1 cellular context compared by ENCODE assay signal in the genomic region with DNA sequence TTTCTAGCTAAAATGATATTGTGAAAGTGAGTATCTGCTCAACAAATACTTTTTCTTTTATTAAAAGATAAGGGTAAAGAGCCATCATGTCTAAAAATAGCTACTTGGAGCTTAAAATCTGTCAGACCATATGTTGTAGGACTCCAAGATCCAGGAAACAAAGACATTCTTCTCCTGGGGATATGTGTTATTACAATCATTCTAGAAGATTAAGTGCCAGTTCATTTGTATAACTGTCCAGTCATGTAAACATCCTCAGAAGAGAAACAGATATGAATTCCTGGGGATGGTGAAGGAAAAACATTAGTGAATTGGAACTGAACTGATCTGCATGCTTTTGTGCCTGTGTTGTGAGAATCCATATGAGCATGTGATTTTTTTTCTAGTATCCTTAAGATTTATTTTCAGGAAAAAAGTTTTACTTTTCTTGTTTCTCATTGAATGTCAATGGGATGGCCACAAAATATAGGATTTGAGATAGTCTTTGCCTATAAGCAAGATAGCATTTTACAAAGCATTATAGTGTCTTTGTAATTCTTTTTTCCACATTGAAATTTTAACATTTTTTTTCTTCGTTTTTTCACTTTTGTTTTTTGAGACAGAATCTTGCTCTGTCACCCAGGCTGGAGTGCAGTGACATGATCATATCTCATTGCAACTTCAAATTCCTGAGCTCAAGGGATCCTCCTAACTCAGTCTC.
A peak's percentile ranks its signal among the peaks of the same experiment; 100 is the strongest.
TF ChIP-seq lines count a peak whose summit lies in the region.

No MANE protein-coding gene starts in this region.

TF ChIP-seq in K562, 482 proteins besides CTCF, POLR2A, EP300 and RAD21 (continued from another document):
- TF ChIP-seq, protein P1, sequence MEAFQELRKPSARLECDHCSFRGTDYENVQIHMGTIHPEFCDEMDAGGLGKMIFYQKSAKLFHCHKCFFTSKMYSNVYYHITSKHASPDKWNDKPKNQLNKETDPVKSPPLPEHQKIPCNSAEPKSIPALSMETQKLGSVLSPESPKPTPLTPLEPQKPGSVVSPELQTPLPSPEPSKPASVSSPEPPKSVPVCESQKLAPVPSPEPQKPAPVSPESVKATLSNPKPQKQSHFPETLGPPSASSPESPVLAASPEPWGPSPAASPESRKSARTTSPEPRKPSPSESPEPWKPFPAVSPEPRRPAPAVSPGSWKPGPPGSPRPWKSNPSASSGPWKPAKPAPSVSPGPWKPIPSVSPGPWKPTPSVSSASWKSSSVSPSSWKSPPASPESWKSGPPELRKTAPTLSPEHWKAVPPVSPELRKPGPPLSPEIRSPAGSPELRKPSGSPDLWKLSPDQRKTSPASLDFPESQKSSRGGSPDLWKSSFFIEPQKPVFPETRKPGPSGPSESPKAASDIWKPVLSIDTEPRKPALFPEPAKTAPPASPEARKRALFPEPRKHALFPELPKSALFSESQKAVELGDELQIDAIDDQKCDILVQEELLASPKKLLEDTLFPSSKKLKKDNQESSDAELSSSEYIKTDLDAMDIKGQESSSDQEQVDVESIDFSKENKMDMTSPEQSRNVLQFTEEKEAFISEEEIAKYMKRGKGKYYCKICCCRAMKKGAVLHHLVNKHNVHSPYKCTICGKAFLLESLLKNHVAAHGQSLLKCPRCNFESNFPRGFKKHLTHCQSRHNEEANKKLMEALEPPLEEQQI (IDR thresholded peaks at IDR 0.05): no peak
- TF ChIP-seq ZKSCAN3 (CRISPR knock-in tag; IDR thresholded peaks at IDR 0.05) (no peak), MAFK (IDR thresholded peaks at IDR 0.05; ENCODE audit: low read length) (peak; percentile 42; the same call in 1 of the 2 replicates), ZBTB17 (CRISPR knock-in tag; IDR thresholded peaks at IDR 0.05) (no peak), KHSRP (IDR thresholded peaks at IDR 0.05) (no peak), ZNF253 (CRISPR knock-in tag; conservative IDR thresholded peaks at IDR 0.05) (no peak), JUND (IDR thresholded peaks at IDR 0.05; ENCODE audit: borderline replicate concordance, low read depth, low read length) (no peak), JUND (tag; IDR thresholded peaks at IDR 0.05; ENCODE audit: borderline replicate concordance, low read depth, low read length) (0 out of 3 replicates have a peak, but pooled peaks have one; percentile 3), ZNF133 (CRISPR knock-in tag; IDR thresholded peaks at IDR 0.05) (no peak), ETV5 (CRISPR knock-in tag; IDR thresholded peaks at IDR 0.05; ENCODE audit: low read depth) (no peak), TEAD4 (IDR thresholded peaks at IDR 0.05; ENCODE audit: low read length) (peak; percentile 68), TEAD4 (CRISPR knock-in tag; IDR thresholded peaks at IDR 0.05; ENCODE audit: borderline replicate concordance) (no peak), ZBED1 (IDR thresholded peaks at IDR 0.05) (no peak), ZNF785 (CRISPR knock-in tag; IDR thresholded peaks at IDR 0.05) (no peak), LARP7 (IDR thresholded peaks at IDR 0.05) (no peak; the same call in 1 of the 2 replicates), FOXJ2 (tag; IDR thresholded peaks at IDR 0.05) (peak; percentile 35; the same call in 1 of the 2 replicates), ATF3 (IDR thresholded peaks at IDR 0.05) (no peak), ATF3 (CRISPR knock-in tag; conservative IDR thresholded peaks at IDR 0.05) (no peak), ZNF354B (CRISPR knock-in tag; IDR thresholded peaks at IDR 0.05) (no peak), ZNF280A (IDR thresholded peaks at IDR 0.05; ENCODE audit: low read depth, partially characterized antibody) (no peak), ZBTB26 (CRISPR knock-in tag; IDR thresholded peaks at IDR 0.05) (no peak), TEAD2 (tag; IDR thresholded peaks at IDR 0.05) (0 out of 2 replicates have a peak, but pooled peaks have one; percentile 47), STAG1 (CRISPR knock-in tag; IDR thresholded peaks at IDR 0.05; ENCODE audit: borderline replicate concordance) (no peak), L3MBTL2 (IDR thresholded peaks at IDR 0.05) (no peak)
- TF ChIP-seq, protein P2, sequence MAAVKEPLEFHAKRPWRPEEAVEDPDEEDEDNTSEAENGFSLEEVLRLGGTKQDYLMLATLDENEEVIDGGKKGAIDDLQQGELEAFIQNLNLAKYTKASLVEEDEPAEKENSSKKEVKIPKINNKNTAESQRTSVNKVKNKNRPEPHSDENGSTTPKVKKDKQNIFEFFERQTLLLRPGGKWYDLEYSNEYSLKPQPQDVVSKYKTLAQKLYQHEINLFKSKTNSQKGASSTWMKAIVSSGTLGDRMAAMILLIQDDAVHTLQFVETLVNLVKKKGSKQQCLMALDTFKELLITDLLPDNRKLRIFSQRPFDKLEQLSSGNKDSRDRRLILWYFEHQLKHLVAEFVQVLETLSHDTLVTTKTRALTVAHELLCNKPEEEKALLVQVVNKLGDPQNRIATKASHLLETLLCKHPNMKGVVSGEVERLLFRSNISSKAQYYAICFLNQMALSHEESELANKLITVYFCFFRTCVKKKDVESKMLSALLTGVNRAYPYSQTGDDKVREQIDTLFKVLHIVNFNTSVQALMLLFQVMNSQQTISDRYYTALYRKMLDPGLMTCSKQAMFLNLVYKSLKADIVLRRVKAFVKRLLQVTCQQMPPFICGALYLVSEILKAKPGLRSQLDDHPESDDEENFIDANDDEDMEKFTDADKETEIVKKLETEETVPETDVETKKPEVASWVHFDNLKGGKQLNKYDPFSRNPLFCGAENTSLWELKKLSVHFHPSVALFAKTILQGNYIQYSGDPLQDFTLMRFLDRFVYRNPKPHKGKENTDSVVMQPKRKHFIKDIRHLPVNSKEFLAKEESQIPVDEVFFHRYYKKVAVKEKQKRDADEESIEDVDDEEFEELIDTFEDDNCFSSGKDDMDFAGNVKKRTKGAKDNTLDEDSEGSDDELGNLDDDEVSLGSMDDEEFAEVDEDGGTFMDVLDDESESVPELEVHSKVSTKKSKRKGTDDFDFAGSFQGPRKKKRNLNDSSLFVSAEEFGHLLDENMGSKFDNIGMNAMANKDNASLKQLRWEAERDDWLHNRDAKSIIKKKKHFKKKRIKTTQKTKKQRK (IDR thresholded peaks at IDR 0.05; ENCODE audit: borderline replicate concordance, low read depth, low read length): no peak
- TF ChIP-seq, protein P3, sequence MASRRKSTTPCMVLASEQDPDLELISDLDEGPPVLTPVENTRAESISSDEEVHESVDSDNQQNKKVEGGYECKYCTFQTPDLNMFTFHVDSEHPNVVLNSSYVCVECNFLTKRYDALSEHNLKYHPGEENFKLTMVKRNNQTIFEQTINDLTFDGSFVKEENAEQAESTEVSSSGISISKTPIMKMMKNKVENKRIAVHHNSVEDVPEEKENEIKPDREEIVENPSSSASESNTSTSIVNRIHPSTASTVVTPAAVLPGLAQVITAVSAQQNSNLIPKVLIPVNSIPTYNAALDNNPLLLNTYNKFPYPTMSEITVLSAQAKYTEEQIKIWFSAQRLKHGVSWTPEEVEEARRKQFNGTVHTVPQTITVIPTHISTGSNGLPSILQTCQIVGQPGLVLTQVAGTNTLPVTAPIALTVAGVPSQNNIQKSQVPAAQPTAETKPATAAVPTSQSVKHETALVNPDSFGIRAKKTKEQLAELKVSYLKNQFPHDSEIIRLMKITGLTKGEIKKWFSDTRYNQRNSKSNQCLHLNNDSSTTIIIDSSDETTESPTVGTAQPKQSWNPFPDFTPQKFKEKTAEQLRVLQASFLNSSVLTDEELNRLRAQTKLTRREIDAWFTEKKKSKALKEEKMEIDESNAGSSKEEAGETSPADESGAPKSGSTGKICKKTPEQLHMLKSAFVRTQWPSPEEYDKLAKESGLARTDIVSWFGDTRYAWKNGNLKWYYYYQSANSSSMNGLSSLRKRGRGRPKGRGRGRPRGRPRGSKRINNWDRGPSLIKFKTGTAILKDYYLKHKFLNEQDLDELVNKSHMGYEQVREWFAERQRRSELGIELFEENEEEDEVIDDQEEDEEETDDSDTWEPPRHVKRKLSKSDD (conservative IDR thresholded peaks at IDR 0.05; ENCODE audit: low read length): no peak
